In the genomic region with DNA sequence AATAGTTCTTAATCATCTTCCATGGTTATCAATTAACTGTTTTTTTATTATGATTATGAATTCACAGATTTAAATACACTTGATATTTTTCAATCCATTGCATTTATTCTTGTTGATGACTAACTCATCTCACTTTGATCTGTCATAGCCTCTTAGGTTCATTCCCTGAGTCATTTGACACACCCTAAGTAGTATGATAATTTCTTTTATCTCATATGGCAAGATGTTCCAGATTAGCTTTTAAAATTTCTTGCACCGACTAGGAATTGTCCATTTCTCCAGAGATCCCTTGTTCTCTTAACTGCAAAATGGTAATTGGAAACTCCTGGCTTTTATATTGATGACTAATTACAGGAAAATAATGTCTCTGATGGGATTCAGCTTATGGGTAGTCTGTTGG, we compare ENCODE assay signal across 19 cellular contexts.
A peak's percentile ranks its signal among the peaks of the same experiment; 100 is the strongest.
DNase-seq lines count a peak whose midpoint lies in the region; TF ChIP-seq lines count a peak whose summit lies in the region.
"Had no signal": no experiment of that assay in that cellular context is flagged by ENCODE, and none has a peak within 500 bp of the region (broad histone marks: within the 10 kb centered on the region; RNA-seq: fewer than 3 reads in every experiment).

No MANE protein-coding gene starts in this region.

- CTCF ChIA-PET in Calu3 (lab: Charles Lee): interaction anchor here (1.4 kb wide), 1 partner anchor 23 kb away, joined by 3 read pairs; no protein-coding TSS in a partner anchor
- CTCF ChIA-PET in PC-9 (lab: Charles Lee): no interaction called here

- H3K4ac ChIP-seq in trophoblast cell (ENCODE audit: low read depth, low read length): no peak overlapping the region

- H3K27ac ChIP-seq in PC-9: peak overlapping the region; percentile 20; the same call in 1 of the 2 replicates
- peak overlapping the region; percentile 42 for H3K27ac ChIP-seq in epithelial cell of prostate
- no peak overlapping the region for H3K27ac ChIP-seq in trophoblast cell (ENCODE audit: low read depth, low read length)
- H3K27ac ChIP-seq: BLaER1, SJSA1 had no signal

- H3K9me3 ChIP-seq in PC-9 (ENCODE audit: insufficient read depth, low read depth) (no peaks in the 10 kb centered on the region; the same call in 1 of the 2 replicates), trophoblast cell (ENCODE audit: insufficient read depth, low read depth, low read length) (no peaks in the 10 kb centered on the region)
- H3K9me3 ChIP-seq: BLaER1, SJSA1 had no signal

- H4K12ac ChIP-seq in trophoblast cell (ENCODE audit: low read depth, low read length): no peak overlapping the region

- no peak overlapping the region for H4K8ac ChIP-seq in trophoblast cell (ENCODE audit: low read depth, low read length)

- no peak overlapping the region for H2AK5ac ChIP-seq in trophoblast cell (ENCODE audit: low read length)

- no peaks in the 10 kb centered on the region for H3K27me3 Mint-ChIP-seq in Calu3 (ENCODE audit: unreplicated experiment)

- intact Hi-C loops in Calu3 (cut with micrococcal nuclease; ENCODE audit: unreplicated experiment) (loop anchor here (2.0 kb wide), 2 partner anchors 39 to 87 kb away; a partner anchor contains a TSS), PC-9 (cut with micrococcal nuclease; ENCODE audit: unreplicated experiment) (no loop called here)

- no peak overlapping the region for H2AFZ ChIP-seq in PC-9
- no peak overlapping the region for H2AFZ ChIP-seq in trophoblast cell (ENCODE audit: insufficient read depth, low read length, poor library complexity)
- H2AFZ ChIP-seq: GM23338 had no signal

- H3K36me3 Mint-ChIP-seq in Calu3 (ENCODE audit: insufficient read depth, unreplicated experiment): peaks cover 14% of the 10 kb centered on the region
- H3K36me3 Mint-ChIP-seq: CD4-positive, alpha-beta memory T cell; IgD-negative memory B cell had no signal

- H3K36me3 ChIP-seq in PC-9 (ENCODE audit: low read depth) (no peaks in the 10 kb centered on the region), trophoblast cell (ENCODE audit: control insufficient read depth in 1 of 2, insufficient read depth in 2 of 2, low read length in 2 of 2) (no peaks in the 10 kb centered on the region)
- H3K36me3 ChIP-seq: BLaER1, SJSA1 had no signal

- H3K23ac ChIP-seq in trophoblast cell (ENCODE audit: low read length): no peak overlapping the region

- BruUV-seq in Calu3 (replicated peaks; lab: Mats Ljungman, UMichigan): no TSS peak
- no TSS peak for BruUV-seq in PC-9 (replicated peaks; lab: Mats Ljungman, UMichigan)

- no peak overlapping the region for H2BK12ac ChIP-seq in trophoblast cell (ENCODE audit: low read length)

- WGBS in trophoblast cell (ENCODE audit: extremely low coverage, insufficient coverage, insufficient read length): no CpG with 5 or more reads among the region's 1 CpG

- no peak overlapping the region for H3K18ac ChIP-seq in trophoblast cell (ENCODE audit: low read length)

- H3K79me2 ChIP-seq in PC-9 (ENCODE audit: low read depth) (no peaks in the 10 kb centered on the region), trophoblast cell (ENCODE audit: control insufficient read depth, insufficient read depth, low read length, poor library complexity) (no peaks in the 10 kb centered on the region)

- no peak overlapping the region for H3K4me3 Mint-ChIP-seq in Calu3 (ENCODE audit: low read depth, unreplicated experiment)
- H3K4me3 Mint-ChIP-seq: CD4-positive, alpha-beta memory T cell; GM23338; IgD-negative memory B cell had no signal

- peaks cover 6% of the 10 kb centered on the region; the same call in 1 of the 2 replicates for H3K9me2 ChIP-seq in PC-9 (ENCODE audit: insufficient read depth)

- peak overlapping the region; percentile 98 for H3K27ac Mint-ChIP-seq in Calu3 (ENCODE audit: unreplicated experiment)
- H3K27ac Mint-ChIP-seq: CD4-positive, alpha-beta memory T cell; GM23338; IgD-negative memory B cell had no signal

- H2BK120ac ChIP-seq in trophoblast cell (ENCODE audit: insufficient read depth, low read length, poor library complexity): no peak overlapping the region

- no peak overlapping the region for H3K14ac ChIP-seq in trophoblast cell (ENCODE audit: low read length)

- peaks cover 37% of the 10 kb centered on the region for H3K4me1 ChIP-seq in PC-9 (replicated peaks; ENCODE audit: insufficient read depth)
- no peaks in the 10 kb centered on the region for H3K4me1 ChIP-seq in trophoblast cell (ENCODE audit: control insufficient read depth in 1 of 2, insufficient read depth in 2 of 2, low read length in 2 of 2)
- H3K4me1 ChIP-seq: SJSA1 had no signal

- H4K20me1 ChIP-seq in PC-9 (ENCODE audit: insufficient read depth): no peaks in the 10 kb centered on the region
- H4K20me1 ChIP-seq: BLaER1 had no signal

- H3K27me3 ChIP-seq in PC-9 (ENCODE audit: insufficient read depth, low read depth) (no peaks in the 10 kb centered on the region), trophoblast cell (ENCODE audit: insufficient read depth, low read length) (no peaks in the 10 kb centered on the region)
- H3K27me3 ChIP-seq: BLaER1, SJSA1 had no signal

- no peaks in the 10 kb centered on the region for H3K9me3 Mint-ChIP-seq in Calu3 (ENCODE audit: low read depth, unreplicated experiment)
- H3K9me3 Mint-ChIP-seq: GM23338, IgD-negative memory B cell had no signal

- H3K4me2 ChIP-seq in PC-9 (peak overlapping the region; percentile 8; the same call in 1 of the 2 replicates), trophoblast cell (ENCODE audit: low read length) (no peak overlapping the region)
- H3K4me2 ChIP-seq: BLaER1, GM23338 had no signal

- H3F3A ChIP-seq in PC-9 (ENCODE audit: insufficient read depth, low read depth): peaks cover 17% of the 10 kb centered on the region; the same call in 1 of the 2 replicates

- TF ChIP-seq CTCF in Calu3 (IDR thresholded peaks at IDR 0.05; ENCODE audit: unreplicated experiment) (no peak), PC-9 (conservative IDR thresholded peaks at IDR 0.05) (no peak)

- POLR2A ChIA-PET in PC-9 (lab: Charles Lee; ENCODE audit: unreplicated experiment): no interaction called here

- H3K4me3 ChIP-seq in PC-9 (no peak overlapping the region), trophoblast cell (ENCODE audit: low read depth, low read length) (no peak overlapping the region)
- H3K4me3 ChIP-seq: BLaER1, GM23338, SJSA1 had no signal

- no peak overlapping the region for H4K91ac ChIP-seq in trophoblast cell (ENCODE audit: low read depth, low read length)

- H2BK5ac ChIP-seq in trophoblast cell (ENCODE audit: low read depth, low read length, poor library complexity): no peak overlapping the region

- DNase-seq in Calu3 (no peak), PC-9 (peak in 1 of 2 experiments; percentile 46), epithelial cell of prostate (ENCODE audit: low read depth, low spot score) (no peak), renal cortical epithelial cell (ENCODE audit: low read depth) (peak; percentile 16), trophoblast cell (no peak), activated gamma-delta T cell treated with Interleukin-2 at 50 U/mL for 16 hours (no peak), occipital lobe (lab: John Stamatoyannopoulos, UW) (no peak)
- DNase-seq in effector CD4-positive, alpha-beta T cell: no peak
- DNase-seq: CD4-positive, alpha-beta memory T cell; Karpas-422; NCI-H1105; NCI-H2081; NCI-H510A; NCI-H748 treated with DMSO at 0.1 percent for 48 hours; NK-92 treated with Interleukin-12 subunit alpha and Interleukin-12 subunit beta, amount 100 ng/mL, for 24 hours had no signal

- no peak overlapping the region for H3K9ac ChIP-seq in trophoblast cell (ENCODE audit: low read length)
- H3K9ac ChIP-seq: BLaER1 had no signal

- H3K4me1 Mint-ChIP-seq in Calu3 (ENCODE audit: low read depth, unreplicated experiment): peaks cover 69% of the 10 kb centered on the region

- H3K79me1 ChIP-seq in trophoblast cell (ENCODE audit: low read length): no peaks in the 10 kb centered on the region
